In genomic region chr2:168222095-168222494, GRCh38 we compare ENCODE assay signal across 1 cellular context.
TF ChIP-seq lines count a peak whose summit lies in the region.

No MANE protein-coding gene starts in this region.

TF ChIP-seq in HCT116, 20 proteins besides CTCF, POLR2A, EP300 and RAD21:
- TF ChIP-seq REST (IDR thresholded peaks at IDR 0.05; ENCODE audit: low read depth) (no peak), MAX (IDR thresholded peaks at IDR 0.05) (no peak), SRF (IDR thresholded peaks at IDR 0.05; ENCODE audit: low read depth) (no peak), EGR1 (IDR thresholded peaks at IDR 0.05; ENCODE audit: low read depth) (no peak), JUND (IDR thresholded peaks at IDR 0.05) (no peak), TCF7L2 (IDR thresholded peaks at IDR 0.05; ENCODE audit: borderline replicate concordance, extremely low read depth, insufficient read depth, insufficient read length) (no peak), SP1 (IDR thresholded peaks at IDR 0.05; ENCODE audit: low read depth) (no peak), SIN3A (IDR thresholded peaks at IDR 0.05; ENCODE audit: low read depth) (no peak), ZBTB33 (IDR thresholded peaks at IDR 0.05; ENCODE audit: extremely low read depth, insufficient replicate concordance, low read length) (no peak), CEBPB (IDR thresholded peaks at IDR 0.05; ENCODE audit: low read depth) (no peak), FOSL1 (IDR thresholded peaks at IDR 0.05; ENCODE audit: low read depth) (no peak)
- TF ChIP-seq, protein P1, sequence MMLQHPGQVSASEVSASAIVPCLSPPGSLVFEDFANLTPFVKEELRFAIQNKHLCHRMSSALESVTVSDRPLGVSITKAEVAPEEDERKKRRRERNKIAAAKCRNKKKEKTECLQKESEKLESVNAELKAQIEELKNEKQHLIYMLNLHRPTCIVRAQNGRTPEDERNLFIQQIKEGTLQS (IDR thresholded peaks at IDR 0.05) = no peak
TF ChIP-seq in HCT116: peak in this region for 0.
